16 cellular contexts compared by ENCODE assay signal in the genomic region with DNA sequence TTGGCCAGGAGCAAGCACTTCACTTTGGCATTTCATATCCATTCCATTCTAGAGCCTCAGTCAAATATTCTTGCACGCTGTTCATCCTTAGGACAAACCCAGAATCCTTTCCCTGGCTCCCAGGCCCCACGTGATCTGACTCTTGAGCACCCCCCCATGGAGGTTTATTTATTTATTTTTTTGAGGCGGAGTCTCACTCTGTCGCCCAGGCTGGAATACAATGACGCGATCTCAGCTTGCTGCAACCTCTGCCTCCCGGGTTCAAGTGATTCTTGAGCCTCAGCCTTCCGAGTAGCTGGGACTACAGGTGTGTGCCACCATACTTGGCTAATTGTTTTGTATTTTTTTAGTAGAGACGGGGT. TPM values are rescaled to one million over a fixed set of nuclear protein-coding genes. Genes with fewer than 3 reads are reported as not detected.
DNase-seq lines count a peak whose midpoint lies in the region; ATAC-seq and TF ChIP-seq lines count a peak whose summit lies in the region.
"Had no signal": no experiment of that assay in that cellular context is flagged by ENCODE, and none has a peak within 500 bp of the region (broad histone marks: within the 10 kb centered on the region; RNA-seq: fewer than 3 reads in every experiment).

No MANE protein-coding gene starts in this region.

- intact Hi-C loops in activated CD8-positive, alpha-beta T cell treated with anti-CD3 and anti-CD28 coated beads for 36 hours (cut with micrococcal nuclease), result no loop called here

- POLR2A ChIA-PET in activated CD8-positive, alpha-beta T cell treated with anti-CD3 and anti-CD28 coated beads for 36 hours (lab: Charles Lee), result interaction anchor here (0.7 to 1.5 kb wide), 3 partner anchors 37 to 44 kb away, joined by 3 read pairs; partner anchors contain the start of genes CCDC85B and FIBP
- POLR2A ChIA-PET in naive thymus-derived CD8-positive, alpha-beta T cell (lab: Charles Lee), result interaction anchor here (0.7 to 8.2 kb wide), 10 partner anchors 11 to 73 kb away, joined by 3 to 151 read pairs (median 4); partner anchors contain the start of genes BANF1, CCDC85B, EIF1AD and FIBP

- TF ChIP-seq CTCF in activated CD8-positive, alpha-beta T cell treated with anti-CD3 and anti-CD28 coated beads for 36 hours (IDR thresholded peaks at IDR 0.05), result peak; percentile 55

- H3K4me1 Mint-ChIP-seq in activated CD8-positive, alpha-beta T cell treated with anti-CD3 and anti-CD28 coated beads for 36 hours (ENCODE audit: low read depth), result peaks cover 38% of the 10 kb centered on the region
- peaks cover 18 to 47% (median 36%) of the 10 kb centered on the region in 4 donors for H3K4me1 Mint-ChIP-seq in naive thymus-derived CD8-positive, alpha-beta T cell

- DNase-seq in DMS53 (lab: John Stamatoyannopoulos, UW) (peak; percentile 59), DMS53 treated with DMSO at 0.1 percent for 48 hours (lab: John Stamatoyannopoulos, UW; ENCODE audit: unreplicated experiment) (no peak), MV-4-11 (lab: John Stamatoyannopoulos, UW) (peak; percentile 9)
- DNase-seq in activated CD8-positive, alpha-beta T cell treated with anti-CD3 and anti-CD28 coated beads for 36 hours, result no peak
- DNase-seq in naive thymus-derived CD8-positive, alpha-beta T cell, result peak in 1 of 10 donors; percentile 16
- DNase-seq: aorta; NCI-H2081 treated with DMSO at 0.1 percent for 48 hours; nucleus accumbens; stimulated activated CD4-positive, alpha-beta T cell treated with anti-CD3 and anti-CD28 coated beads, Interleukin-4, amount 100 ng/mL, for 4 hours had no signal

- H3K4me3 Mint-ChIP-seq in activated CD8-positive, alpha-beta T cell treated with anti-CD3 and anti-CD28 coated beads for 36 hours, result no peak overlapping the region
- H3K4me3 Mint-ChIP-seq in naive thymus-derived CD8-positive, alpha-beta T cell, result peak overlapping the region in 4 of 10 donors; percentile 12 to 62 (median 52)

- no peaks in the 10 kb centered on the region for H3K36me3 Mint-ChIP-seq in activated CD8-positive, alpha-beta T cell treated with anti-CD3 and anti-CD28 coated beads for 36 hours (ENCODE audit: low read depth)
- no peaks in the 10 kb centered on the region for H3K36me3 Mint-ChIP-seq in naive thymus-derived CD8-positive, alpha-beta T cell

- CTCF ChIA-PET in activated CD8-positive, alpha-beta T cell treated with anti-CD3 and anti-CD28 coated beads for 36 hours (lab: Charles Lee), result interaction anchor here (0.7 to 3.2 kb wide), 14 partner anchors 10 to 153 kb away, joined by 3 to 15 read pairs (median 4); partner anchors contain the start of genes CCDC85B, FIBP and FOSL1

- no peak for ATAC-seq in activated CD8-positive, alpha-beta T cell treated with anti-CD3 and anti-CD28 coated beads for 36 hours
- ATAC-seq in naive thymus-derived CD8-positive, alpha-beta T cell, result no peak
- no peak for ATAC-seq in GM21619 (IDR thresholded peaks at IDR 0.05; ENCODE audit: unreplicated experiment)
- no peak for ATAC-seq in GM18858 (IDR thresholded peaks at IDR 0.05; ENCODE audit: unreplicated experiment)
- no peak for ATAC-seq in HG03045 (IDR thresholded peaks at IDR 0.05; ENCODE audit: unreplicated experiment)

- H3K27me3 Mint-ChIP-seq in activated CD8-positive, alpha-beta T cell treated with anti-CD3 and anti-CD28 coated beads for 36 hours, result no peaks in the 10 kb centered on the region
- no peaks in the 10 kb centered on the region for H3K27me3 Mint-ChIP-seq in naive thymus-derived CD8-positive, alpha-beta T cell

- H3K27ac Mint-ChIP-seq in activated CD8-positive, alpha-beta T cell treated with anti-CD3 and anti-CD28 coated beads for 36 hours, result no peak overlapping the region
- H3K27ac Mint-ChIP-seq in naive thymus-derived CD8-positive, alpha-beta T cell, result peak overlapping the region in 9 of 10 donors; percentile 25 to 90 (median 83)

- no peaks in the 10 kb centered on the region for H3K9me3 Mint-ChIP-seq in activated CD8-positive, alpha-beta T cell treated with anti-CD3 and anti-CD28 coated beads for 36 hours
- no peaks in the 10 kb centered on the region for H3K9me3 Mint-ChIP-seq in naive thymus-derived CD8-positive, alpha-beta T cell

RNA-seq across cellular contexts. Expression of gene TSGA10IP, which starts 12.7 kb away (rescaled TPM):
- not detected for total RNA-seq in activated CD8-positive, alpha-beta T cell treated with anti-CD3 and anti-CD28 coated beads for 36 hours
- total RNA-seq in naive thymus-derived CD8-positive, alpha-beta T cell, result not detected
- polyA plus RNA-seq in naive thymus-derived CD8-positive, alpha-beta T cell, result not detected
- total RNA-seq: A172; aorta; suprapubic skin; T-helper 1 cell treated with Interleukin-12 subunit alpha and Interleukin-12 subunit beta and Interleukin-4 antibody, amounts not matched to agents 30 ng/mL and 1 ng/mL, for 36 hours had no signal
- polyA plus RNA-seq: aorta, esophagus had no signal

RNA-seq across cellular contexts. Expression of gene DRAP1, which starts 13.3 kb away (rescaled TPM):
- 100 to 1,000 TPM; 135 TPM for total RNA-seq in activated CD8-positive, alpha-beta T cell treated with anti-CD3 and anti-CD28 coated beads for 36 hours
- total RNA-seq in naive thymus-derived CD8-positive, alpha-beta T cell, result 10 to 100 TPM; 73.1 to 75.8 TPM
- 100 to 1,000 TPM; 103 to 112 (median 110) TPM for polyA plus RNA-seq in naive thymus-derived CD8-positive, alpha-beta T cell

RNA-seq across cellular contexts. Expression of gene C11orf68, which starts 13.7 kb away (rescaled TPM):
- 10 to 100 TPM; 26.2 to 26.3 TPM for total RNA-seq in activated CD8-positive, alpha-beta T cell treated with anti-CD3 and anti-CD28 coated beads for 36 hours
- total RNA-seq in naive thymus-derived CD8-positive, alpha-beta T cell, result 10 to 100 TPM; 53.5 to 57.8 TPM
- 10 to 100 TPM; 46.0 to 82.2 (median 67.3) TPM for polyA plus RNA-seq in naive thymus-derived CD8-positive, alpha-beta T cell

RNA-seq across cellular contexts. Expression of gene SART1, which starts 29.0 kb away (rescaled TPM):
- total RNA-seq in activated CD8-positive, alpha-beta T cell treated with anti-CD3 and anti-CD28 coated beads for 36 hours, result 10 to 100 TPM; 58.3 to 63.9 TPM
- 10 to 100 TPM; 81.9 to 91.9 TPM for total RNA-seq in naive thymus-derived CD8-positive, alpha-beta T cell
- polyA plus RNA-seq in naive thymus-derived CD8-positive, alpha-beta T cell, result 10 to 100 TPM; 16.2 to 57.3 (median 30.4) TPM

RNA-seq across cellular contexts. Expression of gene FOSL1, which starts 32.4 kb away (rescaled TPM):
- 10 to 100 TPM in 1 of 2 experiments, 1 to 10 TPM in 1; 9.9 to 10.2 TPM for total RNA-seq in activated CD8-positive, alpha-beta T cell treated with anti-CD3 and anti-CD28 coated beads for 36 hours
- not detected for total RNA-seq in naive thymus-derived CD8-positive, alpha-beta T cell
- under 1 TPM in 2 of 3 donors, not detected in 1; 0.17 to 0.22 TPM for polyA plus RNA-seq in naive thymus-derived CD8-positive, alpha-beta T cell

Comparison
In these comparisons a context has a peak if more than half of its experiments do, and no peak if none do; other contexts are left out.
1. DNase-seq: peak in DMS53 (single experiment) and MV-4-11 (single experiment); none in DMS53 treated with DMSO at 0.1 percent for 48 hours (single experiment) and activated CD8-positive, alpha-beta T cell treated with anti-CD3 and anti-CD28 coated beads for 36 hours (single experiment).